In genomic region chr2:24489942-24490673, GRCh38 we compare ENCODE assay signal across 8 cellular contexts. TPM values are rescaled to one million over a fixed set of nuclear protein-coding genes. Genes with fewer than 3 reads are reported as not detected.
DNase-seq lines count a peak whose midpoint lies in the region; ATAC-seq and TF ChIP-seq lines count a peak whose summit lies in the region.

No MANE protein-coding gene starts in this region.

- no peaks in the 10 kb centered on the region for H3K9me2 ChIP-seq in PC-9 (ENCODE audit: insufficient read depth)

- POLR2A ChIA-PET in PC-9 (lab: Charles Lee; ENCODE audit: unreplicated experiment): no interaction called here

- 11 to 12% methylated on average over 16 to 18 of the region's 19 CpGs for WGBS in mesodermal cell (ENCODE audit: insufficient coverage in 2 of 2), 2 experiments

- no peak for TF ChIP-seq CTCF in PC-9 (conservative IDR thresholded peaks at IDR 0.05)
- TF ChIP-seq CTCF in choroid plexus epithelial cell (conservative IDR thresholded peaks at IDR 0.05; ENCODE audit: low read depth, low read length): no peak
- TF ChIP-seq CTCF in vagina (IDR thresholded peaks at IDR 0.05): no peak

- H3K36me3 ChIP-seq in PC-9 (ENCODE audit: low read depth): no peaks in the 10 kb centered on the region
- no peaks in the 10 kb centered on the region for H3K36me3 ChIP-seq in mesodermal cell (ENCODE audit: control insufficient read depth, insufficient read depth, low read length)
- no peaks in the 10 kb centered on the region for H3K36me3 ChIP-seq in vagina

- intact Hi-C loops in PC-9 (cut with micrococcal nuclease; ENCODE audit: unreplicated experiment): loop anchor here (1.0 kb wide), 1 partner anchor 303 kb away; the partner anchor contains the start of genes CENPO and PTRHD1
- intact Hi-C loops in vagina (cut with DNase I): loop anchor here (10.0 kb wide), 1 partner anchor 55 kb away; no protein-coding TSS in a partner anchor

- CTCF ChIA-PET in PC-9 (lab: Charles Lee): interaction anchor here (0.6 kb wide), 1 partner anchor 413 kb away, joined by 5 read pairs; no protein-coding TSS in a partner anchor

- BruUV-seq in PC-9 (replicated peaks; lab: Mats Ljungman, UMichigan): TSS peak; percentile 91

- H3K4me1 ChIP-seq in PC-9 (replicated peaks; ENCODE audit: insufficient read depth): peaks cover 25% of the 10 kb centered on the region
- peaks cover 11% of the 10 kb centered on the region for H3K4me1 ChIP-seq in mesodermal cell (ENCODE audit: control insufficient read depth, insufficient read depth, low read length, poor library complexity, severe bottlenecking)
- H3K4me1 ChIP-seq in vagina: peaks cover 40% of the 10 kb centered on the region

- H3K9me3 ChIP-seq in PC-9 (ENCODE audit: insufficient read depth, low read depth) (no peaks in the 10 kb centered on the region), mesodermal cell (ENCODE audit: control insufficient read depth, low read length) (no peaks in the 10 kb centered on the region), vagina (no peaks in the 10 kb centered on the region)

- no peaks in the 10 kb centered on the region for H4K20me1 ChIP-seq in PC-9 (ENCODE audit: insufficient read depth)

- peaks cover 29% of the 10 kb centered on the region for H3K79me2 ChIP-seq in PC-9 (ENCODE audit: low read depth)

- H3K4me2 ChIP-seq in PC-9: peak overlapping the region; percentile 62

- no peak for ATAC-seq in GM18505 (IDR thresholded peaks at IDR 0.05; ENCODE audit: unreplicated experiment)

- peaks cover 16% of the 10 kb centered on the region; the same call in 1 of the 2 replicates for H3F3A ChIP-seq in PC-9 (ENCODE audit: insufficient read depth, low read depth)

- H2AFZ ChIP-seq in PC-9: peak overlapping the region; percentile 75

- no peak overlapping the region for H3K27ac ChIP-seq in PC-9
- peak overlapping the region; percentile 87 for H3K27ac ChIP-seq in mesodermal cell (ENCODE audit: low read depth, low read length, severe bottlenecking)
- peak overlapping the region; percentile 94 for H3K27ac ChIP-seq in vagina

- H3K27me3 ChIP-seq in PC-9 (ENCODE audit: insufficient read depth, low read depth) (no peaks in the 10 kb centered on the region), vagina (no peaks in the 10 kb centered on the region)

- no peak for TF ChIP-seq POLR2A in vagina (IDR thresholded peaks at IDR 0.05)
- TF ChIP-seq POLR2A in GM18505 (IDR thresholded peaks at IDR 0.05; ENCODE audit: borderline replicate concordance, extremely low read depth, insufficient read depth, insufficient read length): no peak

- peak overlapping the region; percentile 55 for H3K4me3 ChIP-seq in PC-9
- peak overlapping the region; percentile 90 for H3K4me3 ChIP-seq in choroid plexus epithelial cell (ENCODE audit: low read depth, low read length)
- peak overlapping the region; percentile 51 for H3K4me3 ChIP-seq in mesodermal cell (ENCODE audit: extremely low read depth, insufficient read depth, low read length, poor library complexity, severe bottlenecking)
- peak overlapping the region; percentile 85 to 88 for H3K4me3 ChIP-seq in vagina

- peak; percentile 62 for DNase-seq in activated CD8-positive, alpha-beta memory T cell treated with anti-CD3 and anti-CD28 coated beads for 24 hours
- DNase-seq in activated CD8-positive, alpha-beta memory T cell treated with anti-CD3 and anti-CD28 coated beads, Interleukin-2, amount 50 U/mL, for 4 hours: no peak
- DNase-seq in PC-9 (peak; percentile 54 to 84), choroid plexus epithelial cell (ENCODE audit: low read depth) (peak; percentile 38), vagina (ENCODE audit: extremely low spot score in 2 of 2) (no peak), globus pallidus (ENCODE audit: low spot score) (no peak)

RNA-seq across cellular contexts. Expression of gene NCOA1, which starts 0.9 kb away (rescaled TPM):
- total RNA-seq in PC-9 (2021) (9.1 and 11.6 TPM in 2 replicates), vagina (48.4 TPM)
- polyA plus RNA-seq in mesodermal cell (2013, experiment 1 of 2): 13.3 TPM
- polyA plus RNA-seq in mesodermal cell (2013, experiment 2 of 2): 12.2 TPM

Comparison
In these comparisons a context has a peak if more than half of its experiments do, and no peak if none do; other contexts are left out.
1. DNase-seq: peak in activated CD8-positive, alpha-beta memory T cell treated with anti-CD3 and anti-CD28 coated beads for 24 hours (single experiment), PC-9 (2 of 2) and choroid plexus epithelial cell (single experiment); none in activated CD8-positive, alpha-beta memory T cell treated with anti-CD3 and anti-CD28 coated beads, Interleukin-2, amount 50 U/mL, for 4 hours (single experiment), vagina (0 of 2) and globus pallidus (single experiment).
2. Peak in every context shown above with its lines, with median percentiles within 50 percentile points of each other: H3K4me3 ChIP-seq.